Comparison of ENCODE assay signal across 16 cellular contexts in the genomic region with DNA sequence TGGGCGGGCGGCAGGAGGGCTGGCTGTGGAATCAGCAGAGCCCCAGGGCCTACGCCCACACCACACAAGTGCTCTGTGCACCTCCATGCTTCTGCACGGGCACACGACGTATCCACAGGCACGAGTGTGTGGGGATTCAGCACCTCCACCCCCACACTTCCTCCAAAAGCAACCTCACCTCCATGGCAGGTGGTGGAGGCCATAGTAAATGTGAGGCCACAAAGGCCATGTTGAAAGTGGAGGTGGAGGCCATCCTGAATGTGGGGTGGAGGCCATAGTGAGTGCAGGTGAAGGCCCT.
"Had no signal": no experiment of that assay in that cellular context is flagged by ENCODE, and none has a peak within 500 bp of the region (broad histone marks: within the 10 kb centered on the region; RNA-seq: fewer than 3 reads in every experiment).

No MANE protein-coding gene starts in this region.

- H3K36me3 ChIP-seq: cardiac muscle cell, left lung had no signal

- H3K27ac ChIP-seq: cardiac muscle cell, left lung, SK-N-MC had no signal

- H3K4me2 ChIP-seq: smooth muscle cell had no signal

- H3K27me3 ChIP-seq: cardiac muscle cell had no signal

- ATAC-seq: activated CD4-positive, alpha-beta T cell treated with anti-CD3 and anti-CD28 coated beads for 36 hours; effector memory CD8-positive, alpha-beta T cell; naive thymus-derived CD8-positive, alpha-beta T cell; stimulated activated naive B cell treated with anti-CD40 and anti-IgM and Interleukin-4, amounts not matched to agents 10 μg/mL and 1 μg/mL and 100 μg/mL, for 72 hours; WTC11 had no signal

- DNase-seq: activated CD4-positive, alpha-beta T cell treated with anti-CD3 and anti-CD28 coated beads for 36 hours; activated CD4-positive, alpha-beta T cell treated with anti-CD3 and anti-CD28 coated beads, Interleukin-2, amount 50 U/mL, for 48 hours; activated naive CD4-positive, alpha-beta T cell; activated naive CD8-positive, alpha-beta T cell treated with anti-CD3 and anti-CD28 coated beads for 36 hours; amniotic stem cell; effector memory CD8-positive, alpha-beta T cell; islet precursor cell; mesendoderm; naive thymus-derived CD8-positive, alpha-beta T cell; stimulated activated CD4-positive, alpha-beta T cell treated with anti-CD3 and anti-CD28 coated beads, Interleukin-4, amount 100 ng/mL, for 4 hours; stimulated activated naive B cell treated with anti-CD40 and anti-IgM and Interleukin-4, amounts not matched to agents 10 μg/mL and 1 μg/mL and 100 μg/mL, for 72 hours had no signal

- H3K4me3 ChIP-seq: cardiac muscle cell, left lung, SK-N-MC, smooth muscle cell had no signal

- H3K9me3 ChIP-seq: left lung had no signal
